8 cellular contexts compared by ENCODE assay signal in the genomic region with DNA sequence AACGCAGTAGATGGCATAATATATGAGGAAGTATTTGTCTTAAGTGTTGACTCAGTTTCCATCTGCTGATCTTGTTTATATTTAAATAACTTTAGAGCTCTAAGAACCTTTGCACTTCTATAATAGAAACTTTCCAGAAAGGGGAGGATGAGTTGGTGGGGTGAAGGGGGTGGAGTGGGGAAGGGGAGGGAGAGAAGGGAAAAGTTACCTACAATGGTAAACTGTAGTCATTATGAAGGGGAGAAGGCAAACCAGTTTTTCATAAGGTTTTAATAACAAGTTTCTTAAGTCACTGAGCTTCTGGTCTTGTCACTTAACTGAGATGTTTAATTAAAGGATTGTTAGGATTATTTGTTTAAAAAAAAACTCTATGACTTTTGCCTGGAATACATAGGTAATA. TPM values are rescaled to one million over a fixed set of nuclear protein-coding genes. Genes with fewer than 3 reads are reported as not detected.
DNase-seq lines count a peak whose midpoint lies in the region; ATAC-seq and TF ChIP-seq lines count a peak whose summit lies in the region.

No MANE protein-coding gene starts in this region.

- H3K27me3 ChIP-seq in tibial nerve: no peaks in the 10 kb centered on the region

- TF ChIP-seq POLR2A in tibial nerve (IDR thresholded peaks at IDR 0.05): no peak

- no peak for DNase-seq in activated CD4-positive, alpha-beta T cell treated with anti-CD3 and anti-CD28 coated beads, Interleukin-2, amount 10 ng/mL, durations not matched to agents 7 days and 5 days
- DNase-seq in activated CD4-positive, alpha-beta T cell treated with anti-CD3 and anti-CD28 coated beads for 4 hours: no peak
- DNase-seq in left kidney (ENCODE audit: low read depth, low spot score): peak; percentile 49
- DNase-seq in tibial nerve (ENCODE audit: low spot score in 2 of 2): no peak
- no peak for DNase-seq in DMS153 (lab: John Stamatoyannopoulos, UW)
- no peak for DNase-seq in WTC11 (ENCODE audit: low spot score)

- ATAC-seq in activated T-helper 17 cell treated with anti-CD3 and anti-CD28 coated beads, Interleukin-2, amount 50 U/mL, for 72 hours (replicated peaks): peak; percentile 32
- ATAC-seq in HG02852 (IDR thresholded peaks at IDR 0.05; ENCODE audit: unreplicated experiment) (no peak), WTC11 (no peak)

- H3K27ac Mint-ChIP-seq in activated CD4-positive, alpha-beta T cell treated with anti-CD3 and anti-CD28 coated beads, Interleukin-2, amount 10 ng/mL, durations not matched to agents 7 days and 5 days: peak overlapping the region; percentile 89
- peak overlapping the region; percentile 94 for H3K27ac Mint-ChIP-seq in activated T-helper 17 cell treated with anti-CD3 and anti-CD28 coated beads, Interleukin-2, amount 50 U/mL, for 72 hours
- H3K27ac Mint-ChIP-seq in WTC11: no peak overlapping the region

- H3K4me1 ChIP-seq in tibial nerve: peaks cover 0 to 30% (median 6%) of the 10 kb centered on the region in 4 donors

- peaks cover 0 to 13% (median 0%) of the 10 kb centered on the region in 3 donors for H3K36me3 ChIP-seq in tibial nerve

- H3K27ac ChIP-seq in tibial nerve: peak overlapping the region; percentile 37 to 86 (median 82)

- WGBS in tibial nerve, 2 donors: 0% methylated on average over 1 of the region's 1 CpG

- CTCF ChIA-PET in activated CD4-positive, alpha-beta T cell treated with anti-CD3 and anti-CD28 coated beads, Interleukin-2, amount 10 ng/mL, durations not matched to agents 7 days and 5 days (lab: Charles Lee): interaction anchor here (1.4 kb wide), 1 partner anchor 12 kb away, joined by 4 read pairs; the partner anchor contains the start of gene TIFA
- CTCF ChIA-PET in WTC11 (lab: Charles Lee): interaction anchor here (0.6 kb wide), 1 partner anchor 65 kb away, joined by 3 read pairs; no protein-coding TSS in a partner anchor

- POLR2A ChIA-PET in activated CD4-positive, alpha-beta T cell treated with anti-CD3 and anti-CD28 coated beads, Interleukin-2, amount 10 ng/mL, durations not matched to agents 7 days and 5 days (lab: Charles Lee): no interaction called here
- POLR2A ChIA-PET in WTC11 (lab: Charles Lee): no interaction called here

- TF ChIP-seq CTCF in tibial nerve (IDR thresholded peaks at IDR 0.05): peak in 1 of 5 experiments; percentile 4
- no peak for TF ChIP-seq CTCF in WTC11 (IDR thresholded peaks at IDR 0.05)

- no peaks in the 10 kb centered on the region for H3K27me3 Mint-ChIP-seq in activated CD4-positive, alpha-beta T cell treated with anti-CD3 and anti-CD28 coated beads, Interleukin-2, amount 10 ng/mL, durations not matched to agents 7 days and 5 days
- no peaks in the 10 kb centered on the region for H3K27me3 Mint-ChIP-seq in activated T-helper 17 cell treated with anti-CD3 and anti-CD28 coated beads, Interleukin-2, amount 50 U/mL, for 72 hours
- H3K27me3 Mint-ChIP-seq in WTC11 (ENCODE audit: low read depth): no peaks in the 10 kb centered on the region

- H3K4me1 Mint-ChIP-seq in activated CD4-positive, alpha-beta T cell treated with anti-CD3 and anti-CD28 coated beads, Interleukin-2, amount 10 ng/mL, durations not matched to agents 7 days and 5 days: peaks cover 29% of the 10 kb centered on the region
- H3K4me1 Mint-ChIP-seq in activated T-helper 17 cell treated with anti-CD3 and anti-CD28 coated beads, Interleukin-2, amount 50 U/mL, for 72 hours: peaks cover 14% of the 10 kb centered on the region
- no peaks in the 10 kb centered on the region for H3K4me1 Mint-ChIP-seq in WTC11

- no peak for TF ChIP-seq EP300 in tibial nerve (IDR thresholded peaks at IDR 0.05)

- H3K9me3 Mint-ChIP-seq in activated CD4-positive, alpha-beta T cell treated with anti-CD3 and anti-CD28 coated beads, Interleukin-2, amount 10 ng/mL, durations not matched to agents 7 days and 5 days: no peaks in the 10 kb centered on the region
- H3K9me3 Mint-ChIP-seq in activated T-helper 17 cell treated with anti-CD3 and anti-CD28 coated beads, Interleukin-2, amount 50 U/mL, for 72 hours: no peaks in the 10 kb centered on the region
- H3K9me3 Mint-ChIP-seq in WTC11: 0 out of 2 replicates have a peak, but pooled peaks cover 3% of the 10 kb centered on the region

- H3K36me3 Mint-ChIP-seq in activated CD4-positive, alpha-beta T cell treated with anti-CD3 and anti-CD28 coated beads, Interleukin-2, amount 10 ng/mL, durations not matched to agents 7 days and 5 days (ENCODE audit: low read depth): peaks cover 4% of the 10 kb centered on the region
- H3K36me3 Mint-ChIP-seq in activated T-helper 17 cell treated with anti-CD3 and anti-CD28 coated beads, Interleukin-2, amount 50 U/mL, for 72 hours (ENCODE audit: low read depth): no peaks in the 10 kb centered on the region
- H3K36me3 Mint-ChIP-seq in WTC11: no peaks in the 10 kb centered on the region

- peak overlapping the region; percentile 85 for H3K4me3 Mint-ChIP-seq in activated CD4-positive, alpha-beta T cell treated with anti-CD3 and anti-CD28 coated beads, Interleukin-2, amount 10 ng/mL, durations not matched to agents 7 days and 5 days
- H3K4me3 Mint-ChIP-seq in activated T-helper 17 cell treated with anti-CD3 and anti-CD28 coated beads, Interleukin-2, amount 50 U/mL, for 72 hours: peak overlapping the region; percentile 90
- H3K4me3 Mint-ChIP-seq in WTC11: no peak overlapping the region

- no peaks in the 10 kb centered on the region for H3K9me3 ChIP-seq in tibial nerve

- H3K4me3 ChIP-seq in tibial nerve: peak overlapping the region; percentile 31 to 52 (median 44)

TF ChIP-seq in WTC11, 78 proteins besides CTCF, POLR2A, EP300 and RAD21 (continues in another document):
- TF ChIP-seq HMGA2 (CRISPR knock-in tag; IDR thresholded peaks at IDR 0.05): no peak
- TF ChIP-seq NFE2L1 (CRISPR knock-in tag; IDR thresholded peaks at IDR 0.05): no peak
- no peak for TF ChIP-seq ZNF425 (CRISPR knock-in tag; conservative IDR thresholded peaks at IDR 0.05)
- no peak for TF ChIP-seq JUN (CRISPR knock-in tag; IDR thresholded peaks at IDR 0.05)
- no peak for TF ChIP-seq NFATC4 (CRISPR knock-in tag; IDR thresholded peaks at IDR 0.05)
- TF ChIP-seq, protein P1, sequence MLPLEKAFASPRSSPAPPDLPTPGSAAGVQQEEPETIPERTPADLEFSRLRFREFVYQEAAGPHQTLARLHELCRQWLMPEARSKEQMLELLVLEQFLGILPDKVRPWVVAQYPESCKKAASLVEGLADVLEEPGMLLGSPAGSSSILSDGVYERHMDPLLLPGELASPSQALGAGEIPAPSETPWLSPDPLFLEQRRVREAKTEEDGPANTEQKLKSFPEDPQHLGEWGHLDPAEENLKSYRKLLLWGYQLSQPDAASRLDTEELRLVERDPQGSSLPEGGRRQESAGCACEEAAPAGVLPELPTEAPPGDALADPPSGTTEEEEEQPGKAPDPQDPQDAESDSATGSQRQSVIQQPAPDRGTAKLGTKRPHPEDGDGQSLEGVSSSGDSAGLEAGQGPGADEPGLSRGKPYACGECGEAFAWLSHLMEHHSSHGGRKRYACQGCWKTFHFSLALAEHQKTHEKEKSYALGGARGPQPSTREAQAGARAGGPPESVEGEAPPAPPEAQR (CRISPR knock-in tag; IDR thresholded peaks at IDR 0.05): no peak
- no peak for TF ChIP-seq SMAD3 (CRISPR knock-in tag; IDR thresholded peaks at IDR 0.05; ENCODE audit: borderline replicate concordance)
- TF ChIP-seq GTF2I (CRISPR knock-in tag; conservative IDR thresholded peaks at IDR 0.05): no peak
- TF ChIP-seq, protein P2, sequence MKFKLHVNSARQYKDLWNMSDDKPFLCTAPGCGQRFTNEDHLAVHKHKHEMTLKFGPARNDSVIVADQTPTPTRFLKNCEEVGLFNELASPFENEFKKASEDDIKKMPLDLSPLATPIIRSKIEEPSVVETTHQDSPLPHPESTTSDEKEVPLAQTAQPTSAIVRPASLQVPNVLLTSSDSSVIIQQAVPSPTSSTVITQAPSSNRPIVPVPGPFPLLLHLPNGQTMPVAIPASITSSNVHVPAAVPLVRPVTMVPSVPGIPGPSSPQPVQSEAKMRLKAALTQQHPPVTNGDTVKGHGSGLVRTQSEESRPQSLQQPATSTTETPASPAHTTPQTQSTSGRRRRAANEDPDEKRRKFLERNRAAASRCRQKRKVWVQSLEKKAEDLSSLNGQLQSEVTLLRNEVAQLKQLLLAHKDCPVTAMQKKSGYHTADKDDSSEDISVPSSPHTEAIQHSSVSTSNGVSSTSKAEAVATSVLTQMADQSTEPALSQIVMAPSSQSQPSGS (CRISPR knock-in tag; IDR thresholded peaks at IDR 0.05; ENCODE audit: borderline replicate concordance, low read depth): no peak
- TF ChIP-seq RORB (CRISPR knock-in tag; IDR thresholded peaks at IDR 0.05): no peak

RNA-seq across cellular contexts. Expression of gene ALPK1, which starts 0.3 kb away (rescaled TPM):
- 10 to 100 TPM; 17.3 to 18.3 TPM for total RNA-seq in activated CD4-positive, alpha-beta T cell treated with anti-CD3 and anti-CD28 coated beads, Interleukin-2, amount 10 ng/mL, durations not matched to agents 7 days and 5 days
- total RNA-seq in activated T-helper 17 cell treated with anti-CD3 and anti-CD28 coated beads, Interleukin-2, amount 50 U/mL, for 72 hours: 10 to 100 TPM; 15.7 to 55.3 TPM
- total RNA-seq in tibial nerve (10 to 100 TPM; 16.5 to 38.1 (median 31.5) TPM), WTC11 (2021) (0.37 to 0.57 TPM (median 0.50 TPM) in 3 replicates)

RNA-seq across cellular contexts. Expression of gene TIFA, which starts 11.8 kb away (rescaled TPM):
- total RNA-seq in activated CD4-positive, alpha-beta T cell treated with anti-CD3 and anti-CD28 coated beads, Interleukin-2, amount 10 ng/mL, durations not matched to agents 7 days and 5 days: 10 to 100 TPM; 27.0 to 29.4 TPM
- total RNA-seq in activated T-helper 17 cell treated with anti-CD3 and anti-CD28 coated beads, Interleukin-2, amount 50 U/mL, for 72 hours: 100 to 1,000 TPM in 1 of 2 donors, 10 to 100 TPM in 1; 53.6 to 108 TPM
- total RNA-seq in tibial nerve: 10 to 100 TPM in 1 of 4 donors, 1 to 10 TPM in 3; 2.2 to 12.6 (median 3.7) TPM
- total RNA-seq in WTC11 (2021): 1.4 to 3.6 TPM (median 1.8 TPM) in 3 replicates

Comparison
In these comparisons a context has a peak if more than half of its experiments do, and no peak if none do; other contexts are left out.
1. RNA of gene ALPK1, which starts 0.3 kb away (total RNA-seq): 15.7 to 55.3 TPM in activated T-helper 17 cell treated with anti-CD3 and anti-CD28 coated beads, Interleukin-2, amount 50 U/mL, for 72 hours, 16.5 to 38.1 TPM in tibial nerve and 17.3 to 18.3 TPM in activated CD4-positive, alpha-beta T cell treated with anti-CD3 and anti-CD28 coated beads, Interleukin-2, amount 10 ng/mL, durations not matched to agents 7 days and 5 days; 0.37 to 0.57 TPM in WTC11; every median in the first group is over 10 times any median in the second.